8 cellular contexts compared by ENCODE assay signal in the genomic region with DNA sequence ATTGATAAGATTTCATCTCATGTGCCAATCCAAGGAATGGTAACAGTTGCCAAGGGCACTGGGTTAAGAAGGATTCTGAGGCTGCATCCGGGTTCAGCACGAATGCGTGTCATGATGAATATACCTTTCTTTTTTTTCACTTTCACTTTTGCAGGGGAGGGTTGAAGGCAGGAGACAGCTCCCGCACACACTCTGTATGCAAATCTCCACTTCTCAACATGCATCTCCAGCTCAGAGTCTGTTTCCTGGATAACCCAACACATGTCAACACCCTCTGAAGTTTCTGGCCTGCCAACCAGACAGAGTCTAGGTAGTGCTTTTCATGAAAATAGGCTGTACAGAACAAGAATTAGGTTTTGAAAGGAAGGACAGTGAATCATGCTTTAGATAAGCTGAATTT. TPM values are rescaled to one million over a fixed set of nuclear protein-coding genes. Genes with fewer than 3 reads are reported as not detected.
DNase-seq lines count a peak whose midpoint lies in the region; ATAC-seq and TF ChIP-seq lines count a peak whose summit lies in the region.

No MANE protein-coding gene starts in this region.

- TF ChIP-seq CTCF in HFFc6 (IDR thresholded peaks at IDR 0.05) (no peak), MM.1S (IDR thresholded peaks at IDR 0.05; ENCODE audit: low read length) (no peak)

- H3K36me3 Mint-ChIP-seq in HFFc6 (ENCODE audit: low read depth), result peaks cover 48% of the 10 kb centered on the region
- peaks cover 12 to 67% (median 37%) of the 10 kb centered on the region in 5 donors for H3K36me3 Mint-ChIP-seq in naive thymus-derived CD4-positive, alpha-beta T cell

- H3K4me1 Mint-ChIP-seq in HFFc6 (ENCODE audit: low read depth), result peaks cover 15% of the 10 kb centered on the region
- peaks cover 22 to 84% (median 71%) of the 10 kb centered on the region in 7 donors for H3K4me1 Mint-ChIP-seq in naive thymus-derived CD4-positive, alpha-beta T cell

- no peak overlapping the region for H3K4me2 ChIP-seq in MM.1S (ENCODE audit: low read depth, low read length)

- DNase-seq in HFFc6 (no peak), MM.1S (peak; percentile 13), SW 1271 (lab: John Stamatoyannopoulos, UW) (no peak), Right ventricle myocardium inferior (ENCODE audit: missing footprints) (no peak), NCI-H82 (lab: John Stamatoyannopoulos, UW) (no peak), head of caudate nucleus (no peak)
- peak in 7 of 9 donors; percentile 65 to 87 (median 76) for DNase-seq in naive thymus-derived CD4-positive, alpha-beta T cell

- intact Hi-C loops in naive thymus-derived CD4-positive, alpha-beta T cell (cut with micrococcal nuclease), result loop anchor here (1.0 to 2.0 kb wide), 5 partner anchors 22 to 875 kb away; partner anchors contain the start of genes ARHGAP31 (in 1 of the 2), COX17 (in 1 of the 2) and GSK3B (in 1 of the 2)
- intact Hi-C loops in Right ventricle myocardium inferior (cut with DNase I) (no loop called here), head of caudate nucleus (cut with DNase I) (no loop called here)

- no peaks in the 10 kb centered on the region for H3K27me3 Mint-ChIP-seq in HFFc6 (ENCODE audit: insufficient read depth)
- H3K27me3 Mint-ChIP-seq in naive thymus-derived CD4-positive, alpha-beta T cell, result no peaks in the 10 kb centered on the region

- CTCF ChIA-PET in naive thymus-derived CD4-positive, alpha-beta T cell (lab: Charles Lee), result interaction anchor here (0.9 to 1.9 kb wide), 3 partner anchors 21 to 185 kb away, joined by 4 to 9 read pairs (median 4); partner anchors contain the start of genes B4GALT4 and IGSF11

- H2AFZ ChIP-seq in MM.1S (ENCODE audit: low read length), result no peak overlapping the region

- POLR2A ChIA-PET in naive thymus-derived CD4-positive, alpha-beta T cell (lab: Charles Lee), result interaction anchor here (0.6 to 1.3 kb wide), 6 partner anchors 12 to 75 kb away, joined by 3 to 9 read pairs (median 4); partner anchors contain the start of genes ARHGAP31 and B4GALT4

- no peaks in the 10 kb centered on the region for H3K9me3 Mint-ChIP-seq in HFFc6
- H3K9me3 Mint-ChIP-seq in naive thymus-derived CD4-positive, alpha-beta T cell, result peaks cover 0 to 2% (median 0%) of the 10 kb centered on the region in 11 donors

- H3K4me3 ChIP-seq in MM.1S (ENCODE audit: low read length), result no peak overlapping the region
- peak overlapping the region; percentile 34 for H3K4me3 ChIP-seq in naive thymus-derived CD4-positive, alpha-beta T cell (ENCODE audit: low read length)

- H3K4me1 ChIP-seq in MM.1S (ENCODE audit: low read length), result no peaks in the 10 kb centered on the region
- peaks cover 9 to 25% of the 10 kb centered on the region in 2 donors for H3K4me1 ChIP-seq in naive thymus-derived CD4-positive, alpha-beta T cell (ENCODE audit: control insufficient read depth in 2 of 2, insufficient read depth in 2 of 2, low read length in 2 of 2)

- H3K27ac Mint-ChIP-seq in HFFc6, result 0 out of 2 replicates have a peak overlapping the region, but pooled peaks have one; percentile 42
- peak overlapping the region; percentile 90 to 99 (median 94) for H3K27ac Mint-ChIP-seq in naive thymus-derived CD4-positive, alpha-beta T cell

- no peak overlapping the region for H3K4me3 Mint-ChIP-seq in HFFc6
- H3K4me3 Mint-ChIP-seq in naive thymus-derived CD4-positive, alpha-beta T cell, result peak overlapping the region; percentile 54 to 87 (median 70)

- no peaks in the 10 kb centered on the region for H3K27me3 ChIP-seq in MM.1S (replicated peaks; ENCODE audit: insufficient read depth, low read length)
- H3K27me3 ChIP-seq in naive thymus-derived CD4-positive, alpha-beta T cell (ENCODE audit: control insufficient read depth in 2 of 2, insufficient read depth in 2 of 2, low read length in 2 of 2), result no peaks in the 10 kb centered on the region

- H3K9me2 ChIP-seq in MM.1S (replicated peaks; ENCODE audit: insufficient read depth, low read length), result no peaks in the 10 kb centered on the region

- H4K20me1 ChIP-seq in MM.1S (ENCODE audit: insufficient read depth, low read length), result no peaks in the 10 kb centered on the region

- no peak overlapping the region for H3K27ac ChIP-seq in MM.1S (ENCODE audit: low read length)
- peak overlapping the region; percentile 68 for H3K27ac ChIP-seq in naive thymus-derived CD4-positive, alpha-beta T cell (ENCODE audit: low read depth, low read length)

- ATAC-seq in GM18868 (IDR thresholded peaks at IDR 0.05; ENCODE audit: unreplicated experiment), result peak; percentile 98
- peak; percentile 96 for ATAC-seq in naive thymus-derived CD4-positive, alpha-beta T cell
- ATAC-seq in Right ventricle myocardium inferior, result no peak

- H3K9ac ChIP-seq in MM.1S (ENCODE audit: low read length), result no peak overlapping the region

- H3K79me2 ChIP-seq in MM.1S (ENCODE audit: low read length), result no peaks in the 10 kb centered on the region

- no peaks in the 10 kb centered on the region for H3K36me3 ChIP-seq in MM.1S (replicated peaks; ENCODE audit: insufficient read depth, low read length)
- H3K36me3 ChIP-seq in naive thymus-derived CD4-positive, alpha-beta T cell (ENCODE audit: control insufficient read depth in 2 of 3, insufficient read depth in 3 of 3, low read length in 3 of 3), result peaks cover 8 to 78% (median 14%) of the 10 kb centered on the region in 3 experiments

- H3F3A ChIP-seq in MM.1S (ENCODE audit: insufficient read depth, low read length), result no peaks in the 10 kb centered on the region

- no peaks in the 10 kb centered on the region for H3K9me3 ChIP-seq in MM.1S (replicated peaks; ENCODE audit: insufficient read depth, low read length)
- H3K9me3 ChIP-seq in naive thymus-derived CD4-positive, alpha-beta T cell (ENCODE audit: control insufficient read depth in 2 of 3, low read length in 3 of 3), result no peaks in the 10 kb centered on the region

RNA-seq across cellular contexts. Expression of gene B4GALT4, which starts 21.6 kb away (rescaled TPM):
- 10 to 100 TPM; 47.2 to 53.5 (median 52.5) TPM for total RNA-seq in HFFc6 (2021; fragmentation: NEBNext Ultra II Directional; extraction: Animal tissue kit (Norgen Biotek cat#: 25700))
- total RNA-seq in naive thymus-derived CD4-positive, alpha-beta T cell, result 10 to 100 TPM; 18.0 to 39.8 (median 31.9) TPM
- polyA plus RNA-seq in naive thymus-derived CD4-positive, alpha-beta T cell, result 10 to 100 TPM; 17.9 to 29.6 TPM
- total RNA-seq in Right ventricle myocardium inferior, result 12.0 TPM

RNA-seq across cellular contexts. Expression of gene UPK1B, which starts 45.7 kb away (rescaled TPM):
- under 1 TPM in 2 of 6 experiments, not detected in 4; 0.10 to 0.12 TPM for total RNA-seq in HFFc6 (2021; fragmentation: NEBNext Ultra II Directional; extraction: Animal tissue kit (Norgen Biotek cat#: 25700))
- not detected for total RNA-seq in naive thymus-derived CD4-positive, alpha-beta T cell
- 1 to 10 TPM in 1 of 2 donors, under 1 TPM in 1; 0.11 to 1.3 TPM for polyA plus RNA-seq in naive thymus-derived CD4-positive, alpha-beta T cell
- total RNA-seq in Right ventricle myocardium inferior, result 0.11 TPM

Comparison
In these comparisons a context has a peak if more than half of its experiments do, and no peak if none do; other contexts are left out.
1. DNase-seq: peak in MM.1S (single experiment) and naive thymus-derived CD4-positive, alpha-beta T cell (7 of 9); none in HFFc6 (single experiment), SW 1271 (0 of 2), Right ventricle myocardium inferior (single experiment), NCI-H82 (single experiment) and head of caudate nucleus (0 of 42).
2. intact Hi-C loops: an anchor here in naive thymus-derived CD4-positive, alpha-beta T cell (1.0 to 2.0 kb wide); none called in Right ventricle myocardium inferior and head of caudate nucleus.